In genomic region chr22:38228873-38229740, GRCh38 we compare ENCODE assay signal across 8 cellular contexts. TPM values are rescaled to one million over a fixed set of nuclear protein-coding genes. Genes with fewer than 3 reads are reported as not detected.
A peak's percentile ranks its signal among the peaks of the same experiment; 100 is the strongest.
DNase-seq lines count a peak whose midpoint lies in the region; ATAC-seq and TF ChIP-seq lines count a peak whose summit lies in the region.

No MANE protein-coding gene starts in this region.

- intact Hi-C loops in CD4-positive, alpha-beta T cell (cut with DNase I, micrococcal nuclease): no loop called here
- intact Hi-C loops in OCI-LY7 (cut with micrococcal nuclease; ENCODE audit: unreplicated experiment): no loop called here

- H3K4me1 Mint-ChIP-seq in CD4-positive, alpha-beta T cell (ENCODE audit: low read depth): peaks cover 5% of the 10 kb centered on the region
- peaks cover 8% of the 10 kb centered on the region for H3K4me1 Mint-ChIP-seq in osteocyte (ENCODE audit: unreplicated experiment)

- H3K4me1 ChIP-seq in OCI-LY7 (ENCODE audit: insufficient read depth, low read length, poor library complexity, severe bottlenecking): peaks cover 9% of the 10 kb centered on the region

- H4K20me1 ChIP-seq in OCI-LY7 (ENCODE audit: insufficient read depth, low read length): no peaks in the 10 kb centered on the region

- no peak overlapping the region for H3K4me2 ChIP-seq in OCI-LY7 (ENCODE audit: low read length)

- H3K27ac ChIP-seq in CD4-positive, alpha-beta T cell (ENCODE audit: low read depth, low read length): no peak overlapping the region
- peak overlapping the region; percentile 18 for H3K27ac ChIP-seq in OCI-LY7 (ENCODE audit: low read depth, low read length, poor library complexity, severe bottlenecking)

- H3K9me3 ChIP-seq in CD4-positive, alpha-beta T cell (ENCODE audit: control insufficient read depth, low read length): no peaks in the 10 kb centered on the region
- H3K9me3 ChIP-seq in OCI-LY7 (ENCODE audit: low read length): no peaks in the 10 kb centered on the region

- peak; percentile 53 for ATAC-seq in CD4-positive, alpha-beta T cell (ENCODE audit: poor library complexity)
- ATAC-seq in esophagus mucosa (peak; percentile 70), GM19452 (IDR thresholded peaks at IDR 0.05; ENCODE audit: unreplicated experiment) (no peak), GM21423 (IDR thresholded peaks at IDR 0.05; ENCODE audit: unreplicated experiment) (no peak)

- no peaks in the 10 kb centered on the region for H3K9me3 Mint-ChIP-seq in CD4-positive, alpha-beta T cell
- no peaks in the 10 kb centered on the region for H3K9me3 Mint-ChIP-seq in osteocyte (ENCODE audit: unreplicated experiment)

- H3K27ac Mint-ChIP-seq in CD4-positive, alpha-beta T cell: peak overlapping the region; percentile 58
- H3K27ac Mint-ChIP-seq in osteocyte (ENCODE audit: unreplicated experiment): peak overlapping the region; percentile 82

- H2AFZ ChIP-seq in OCI-LY7 (ENCODE audit: low read length): no peak overlapping the region

- peaks cover 32% of the 10 kb centered on the region; the same call in 1 of the 2 replicates for H3K36me3 ChIP-seq in OCI-LY7 (ENCODE audit: insufficient read depth, low read length)

- POLR2A ChIA-PET in CD4-positive, alpha-beta T cell (lab: Charles Lee): interaction anchor here (1.0 to 1.9 kb wide), 2 partner anchors 14 to 177 kb away, joined by 3 to 6 read pairs; no protein-coding TSS in a partner anchor
- POLR2A ChIA-PET in OCI-LY7 (lab: Charles Lee): interaction anchor here (0.9 kb wide), 1 partner anchor 12 kb away, joined by 8 read pairs; no protein-coding TSS in a partner anchor

- no peak overlapping the region for H3K4me3 ChIP-seq in OCI-LY7 (ENCODE audit: low read depth, low read length, poor library complexity, severe bottlenecking)

- H3K27me3 Mint-ChIP-seq in CD4-positive, alpha-beta T cell: no peaks in the 10 kb centered on the region
- no peaks in the 10 kb centered on the region for H3K27me3 Mint-ChIP-seq in osteocyte (ENCODE audit: unreplicated experiment)

- BruUV-seq in OCI-LY7 (replicated peaks; lab: Mats Ljungman, UMichigan): no TSS peak

- H3K36me3 Mint-ChIP-seq in CD4-positive, alpha-beta T cell (ENCODE audit: low read depth): peaks cover 58% of the 10 kb centered on the region
- H3K36me3 Mint-ChIP-seq in osteocyte (ENCODE audit: unreplicated experiment): peaks cover 29% of the 10 kb centered on the region

- DNase-seq in CD4-positive, alpha-beta T cell: no peak
- DNase-seq in OCI-LY7 (ENCODE audit: low spot score): no peak
- no peak for DNase-seq in osteocyte (ENCODE audit: extremely low spot score, unreplicated experiment)
- no peak for DNase-seq in NK-92 (lab: John Stamatoyannopoulos, UW; ENCODE audit: unreplicated experiment)
- DNase-seq in DMS 273 (lab: John Stamatoyannopoulos, UW; ENCODE audit: unreplicated experiment): no peak

- H3K9me2 ChIP-seq in OCI-LY7 (ENCODE audit: insufficient read depth, low read length): no peaks in the 10 kb centered on the region

- TF ChIP-seq CTCF in CD4-positive, alpha-beta T cell (IDR thresholded peaks at IDR 0.05): no peak
- no peak for TF ChIP-seq CTCF in OCI-LY7 (conservative IDR thresholded peaks at IDR 0.05; ENCODE audit: low read length)
- TF ChIP-seq CTCF in osteocyte (IDR thresholded peaks at IDR 0.05): no peak

- no peaks in the 10 kb centered on the region for H3K27me3 ChIP-seq in CD4-positive, alpha-beta T cell (ENCODE audit: control insufficient read depth, insufficient read depth, low read length)

- CTCF ChIA-PET in CD4-positive, alpha-beta T cell (lab: Charles Lee): interaction anchor here (1.4 to 1.7 kb wide), 2 partner anchors 86 to 177 kb away, joined by 3 to 9 read pairs; no protein-coding TSS in a partner anchor
- CTCF ChIA-PET in OCI-LY7 (lab: Charles Lee; ENCODE audit: unreplicated experiment): interaction anchor here (1.2 kb wide), 1 partner anchor 177 kb away, joined by 4 read pairs; no protein-coding TSS in a partner anchor

- no peak overlapping the region for H3K4me3 Mint-ChIP-seq in CD4-positive, alpha-beta T cell
- H3K4me3 Mint-ChIP-seq in osteocyte (ENCODE audit: unreplicated experiment): no peak overlapping the region

- H3K79me2 ChIP-seq in OCI-LY7 (ENCODE audit: insufficient read depth, low read depth, low read length): no peaks in the 10 kb centered on the region

RNA-seq across cellular contexts. Expression of gene MAFF, which starts 27.3 kb away (rescaled TPM):
- total RNA-seq in CD4-positive, alpha-beta T cell: 10 to 100 TPM; 25.6 to 27.3 TPM
- total RNA-seq in OCI-LY7 (2014; rRNA removed; shearing (Covaris generic)): 3.8 and 5.7 TPM in 2 replicates
- total RNA-seq in OCI-LY7 (2022) (3.4 and 5.3 TPM in 2 replicates), esophagus mucosa (35.6 TPM), osteocyte (9.9 and 17.0 TPM in 2 replicates)

RNA-seq across cellular contexts. Expression of gene TMEM184B, which starts 43.7 kb away (rescaled TPM):
- total RNA-seq in CD4-positive, alpha-beta T cell: 10 to 100 TPM; 49.3 to 50.1 TPM
- total RNA-seq in OCI-LY7 (2014; rRNA removed; shearing (Covaris generic)): 11.1 and 19.1 TPM in 2 replicates
- total RNA-seq in OCI-LY7 (2022): 37.8 and 50.2 TPM in 2 replicates
- total RNA-seq in esophagus mucosa: 22.6 TPM
- 88.0 and 90.5 TPM in 2 replicates for total RNA-seq in osteocyte

RNA-seq across cellular contexts. Expression of gene PLA2G6, which starts 47.5 kb away (rescaled TPM):
- 10 to 100 TPM; 48.8 to 50.2 TPM for total RNA-seq in CD4-positive, alpha-beta T cell
- total RNA-seq in OCI-LY7 (2014; rRNA removed; shearing (Covaris generic)): 23.3 and 33.9 TPM in 2 replicates
- total RNA-seq in OCI-LY7 (2022): 83.9 and 106 TPM in 2 replicates
- 12.8 TPM for total RNA-seq in esophagus mucosa
- 41.6 and 48.8 TPM in 2 replicates for total RNA-seq in osteocyte

Comparison
In these comparisons a context has a peak if more than half of its experiments do, and no peak if none do; other contexts are left out.
1. ATAC-seq: peak in CD4-positive, alpha-beta T cell (single experiment) and esophagus mucosa (single experiment); none in GM19452 (single experiment) and GM21423 (single experiment).